Comparison of ENCODE assay signal across 1 cellular context in the genomic region with DNA sequence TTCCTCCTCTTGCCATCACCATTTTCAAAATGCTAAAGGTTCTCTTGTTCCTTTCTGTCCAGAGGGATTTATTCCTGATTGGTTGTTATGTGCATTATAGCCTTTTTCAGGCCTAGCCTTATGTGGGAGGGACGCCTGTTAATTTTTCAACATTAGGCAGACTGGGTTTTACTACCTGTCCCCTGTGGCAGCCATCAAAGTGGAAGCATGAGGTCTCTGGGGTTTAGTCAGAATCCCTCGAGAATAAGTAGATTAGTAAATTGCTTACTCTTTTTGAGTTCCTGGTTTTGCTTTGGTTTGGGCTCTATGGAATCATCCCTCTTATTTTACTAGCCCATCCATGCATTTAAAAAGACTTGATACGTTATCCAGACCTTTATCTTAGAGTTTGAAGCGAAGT.
TF ChIP-seq lines count a peak whose summit lies in the region.

No MANE protein-coding gene starts in this region.

TF ChIP-seq in HepG2, 621 proteins besides CTCF, POLR2A, EP300 and RAD21:
- TF ChIP-seq JUND (CRISPR knock-in tag; IDR thresholded peaks at IDR 0.05): no peak
- no peak for TF ChIP-seq CENPBD1 (CRISPR knock-in tag; IDR thresholded peaks at IDR 0.05; ENCODE audit: borderline replicate concordance, low read depth)
- TF ChIP-seq ZBTB38 (CRISPR knock-in tag; IDR thresholded peaks at IDR 0.05): no peak
- no peak for TF ChIP-seq SRF (IDR thresholded peaks at IDR 0.05; ENCODE audit: low read depth, low read length)
- TF ChIP-seq RELA (CRISPR knock-in tag; IDR thresholded peaks at IDR 0.05): no peak
- TF ChIP-seq ZFP82 (CRISPR knock-in tag; IDR thresholded peaks at IDR 0.05; ENCODE audit: borderline replicate concordance): no peak
- no peak for TF ChIP-seq HCFC1 (IDR thresholded peaks at IDR 0.05; ENCODE audit: low read depth, low read length)
- TF ChIP-seq NFAT5 (CRISPR knock-in tag; IDR thresholded peaks at IDR 0.05): no peak
- TF ChIP-seq, protein P1, sequence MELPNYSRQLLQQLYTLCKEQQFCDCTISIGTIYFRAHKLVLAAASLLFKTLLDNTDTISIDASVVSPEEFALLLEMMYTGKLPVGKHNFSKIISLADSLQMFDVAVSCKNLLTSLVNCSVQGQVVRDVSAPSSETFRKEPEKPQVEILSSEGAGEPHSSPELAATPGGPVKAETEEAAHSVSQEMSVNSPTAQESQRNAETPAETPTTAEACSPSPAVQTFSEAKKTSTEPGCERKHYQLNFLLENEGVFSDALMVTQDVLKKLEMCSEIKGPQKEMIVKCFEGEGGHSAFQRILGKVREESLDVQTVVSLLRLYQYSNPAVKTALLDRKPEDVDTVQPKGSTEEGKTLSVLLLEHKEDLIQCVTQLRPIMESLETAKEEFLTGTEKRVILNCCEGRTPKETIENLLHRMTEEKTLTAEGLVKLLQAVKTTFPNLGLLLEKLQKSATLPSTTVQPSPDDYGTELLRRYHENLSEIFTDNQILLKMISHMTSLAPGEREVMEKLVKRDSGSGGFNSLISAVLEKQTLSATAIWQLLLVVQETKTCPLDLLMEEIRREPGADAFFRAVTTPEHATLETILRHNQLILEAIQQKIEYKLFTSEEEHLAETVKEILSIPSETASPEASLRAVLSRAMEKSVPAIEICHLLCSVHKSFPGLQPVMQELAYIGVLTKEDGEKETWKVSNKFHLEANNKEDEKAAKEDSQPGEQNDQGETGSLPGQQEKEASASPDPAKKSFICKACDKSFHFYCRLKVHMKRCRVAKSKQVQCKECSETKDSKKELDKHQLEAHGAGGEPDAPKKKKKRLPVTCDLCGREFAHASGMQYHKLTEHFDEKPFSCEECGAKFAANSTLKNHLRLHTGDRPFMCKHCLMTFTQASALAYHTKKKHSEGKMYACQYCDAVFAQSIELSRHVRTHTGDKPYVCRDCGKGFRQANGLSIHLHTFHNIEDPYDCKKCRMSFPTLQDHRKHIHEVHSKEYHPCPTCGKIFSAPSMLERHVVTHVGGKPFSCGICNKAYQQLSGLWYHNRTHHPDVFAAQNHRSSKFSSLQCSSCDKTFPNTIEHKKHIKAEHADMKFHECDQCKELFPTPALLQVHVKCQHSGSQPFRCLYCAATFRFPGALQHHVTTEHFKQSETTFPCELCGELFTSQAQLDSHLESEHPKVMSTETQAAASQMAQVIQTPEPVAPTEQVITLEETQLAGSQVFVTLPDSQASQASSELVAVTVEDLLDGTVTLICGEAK (IDR thresholded peaks at IDR 0.05): no peak
- TF ChIP-seq, protein P1 (CRISPR knock-in tag; IDR thresholded peaks at IDR 0.05): no peak
- TF ChIP-seq JUNB (CRISPR knock-in tag; IDR thresholded peaks at IDR 0.05; ENCODE audit: borderline replicate concordance): no peak
- TF ChIP-seq, protein P2, sequence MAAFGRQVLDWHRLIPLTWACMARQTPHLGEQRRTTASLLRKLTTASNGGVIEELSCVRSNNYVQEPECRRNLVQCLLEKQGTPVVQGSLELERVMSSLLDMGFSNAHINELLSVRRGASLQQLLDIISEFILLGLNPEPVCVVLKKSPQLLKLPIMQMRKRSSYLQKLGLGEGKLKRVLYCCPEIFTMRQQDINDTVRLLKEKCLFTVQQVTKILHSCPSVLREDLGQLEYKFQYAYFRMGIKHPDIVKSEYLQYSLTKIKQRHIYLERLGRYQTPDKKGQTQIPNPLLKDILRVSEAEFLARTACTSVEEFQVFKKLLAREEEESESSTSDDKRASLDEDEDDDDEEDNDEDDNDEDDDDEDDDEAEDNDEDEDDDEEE (CRISPR knock-in tag; IDR thresholded peaks at IDR 0.05): no peak
- TF ChIP-seq ZNF501 (CRISPR knock-in tag; IDR thresholded peaks at IDR 0.05): no peak
- TF ChIP-seq HNF4G (IDR thresholded peaks at IDR 0.05; ENCODE audit: borderline replicate concordance, low read depth, low read length): no peak
- TF ChIP-seq HNF4G (CRISPR knock-in tag; IDR thresholded peaks at IDR 0.05; ENCODE audit: borderline replicate concordance, low read depth): no peak
- TF ChIP-seq DNMT3B (CRISPR knock-in tag; conservative IDR thresholded peaks at IDR 0.05): no peak
- no peak for TF ChIP-seq SIN3A (IDR thresholded peaks at IDR 0.05; ENCODE audit: borderline replicate concordance, low read depth, low read length)
